19 cellular contexts compared by ENCODE assay signal in genomic region chr5:97923997-97924396, GRCh38.
DNase-seq lines count a peak whose midpoint lies in the region; ATAC-seq and TF ChIP-seq lines count a peak whose summit lies in the region.
"Had no signal": no experiment of that assay in that cellular context is flagged by ENCODE, and none has a peak within 500 bp of the region (broad histone marks: within the 10 kb centered on the region; RNA-seq: fewer than 3 reads in every experiment).

No MANE protein-coding gene starts in this region.

- in situ Hi-C loops in GM13976 (cut with MboI; ENCODE audit: low sequenced_read_pairs, unreplicated experiment): no loop called here

- no peak overlapping the region for H3K27ac Mint-ChIP-seq in activated CD4-positive, alpha-beta memory T cell treated with anti-CD3 and anti-CD28 coated beads for 36 hours
- H3K27ac Mint-ChIP-seq: activated CD4-positive, alpha-beta T cell treated with anti-CD3 and anti-CD28 coated beads for 36 hours; B cell; neural progenitor cell had no signal

- ATAC-seq in GM18867 (IDR thresholded peaks at IDR 0.05; ENCODE audit: unreplicated experiment) (peak; percentile 67), GM21423 (IDR thresholded peaks at IDR 0.05; ENCODE audit: unreplicated experiment) (peak; percentile 63), HG03097 (IDR thresholded peaks at IDR 0.05; ENCODE audit: low FRiP score, unreplicated experiment) (peak; percentile 76)
- ATAC-seq: activated CD4-positive, alpha-beta T cell treated with anti-CD3 and anti-CD28 coated beads for 36 hours; gastrocnemius medialis; left lobe of liver had no signal

- TF ChIP-seq CTCF in GM13976 (IDR thresholded peaks at IDR 0.05; ENCODE audit: borderline replicate concordance, control extremely low read depth, extremely low read depth, insufficient read depth, missing control alignments): no peak

- H3K36me3 Mint-ChIP-seq in activated CD4-positive, alpha-beta memory T cell treated with anti-CD3 and anti-CD28 coated beads for 36 hours: no peaks in the 10 kb centered on the region
- H3K36me3 Mint-ChIP-seq: neural progenitor cell had no signal

- no peak for DNase-seq in GM13976 (ENCODE audit: low spot score)
- DNase-seq in activated CD4-positive, alpha-beta memory T cell treated with anti-CD3 and anti-CD28 coated beads for 36 hours: no peak
- no peak for DNase-seq in NCI-H2107 (lab: John Stamatoyannopoulos, UW)
- DNase-seq in cortex of kidney (lab: John Stamatoyannopoulos, UW): no peak
- DNase-seq: activated CD4-positive, alpha-beta T cell treated with anti-CD3 and anti-CD28 coated beads for 36 hours; activated effector memory CD4-positive, alpha-beta T cell treated with Interleukin-2 at 50 U/mL for 16 hours; Calu3; gastrocnemius medialis; HCEC 1CT; KG1; NCI-H2029 treated with DMSO at 0.1 percent for 48 hours; NCI-H510A treated with DMSO at 0.1 percent for 48 hours; stimulated activated CD4-positive, alpha-beta T cell treated with anti-CD3 and anti-CD28 coated beads, Interleukin-4, amount 100 ng/mL, for 4 hours had no signal

- intact Hi-C loops in activated CD4-positive, alpha-beta memory T cell treated with anti-CD3 and anti-CD28 coated beads for 36 hours (cut with micrococcal nuclease): no loop called here

- no peak overlapping the region for H3K4me3 Mint-ChIP-seq in activated CD4-positive, alpha-beta memory T cell treated with anti-CD3 and anti-CD28 coated beads for 36 hours
- H3K4me3 Mint-ChIP-seq: activated CD4-positive, alpha-beta T cell treated with anti-CD3 and anti-CD28 coated beads for 36 hours; B cell; neural progenitor cell had no signal

- H3K4me1 Mint-ChIP-seq in activated CD4-positive, alpha-beta memory T cell treated with anti-CD3 and anti-CD28 coated beads for 36 hours (ENCODE audit: low read depth): no peaks in the 10 kb centered on the region
- H3K4me1 Mint-ChIP-seq: activated CD4-positive, alpha-beta T cell treated with anti-CD3 and anti-CD28 coated beads for 36 hours; B cell; neural progenitor cell had no signal

- H3K9me3 Mint-ChIP-seq in activated CD4-positive, alpha-beta memory T cell treated with anti-CD3 and anti-CD28 coated beads for 36 hours: no peaks in the 10 kb centered on the region
- H3K9me3 Mint-ChIP-seq: neural progenitor cell had no signal

- CTCF ChIA-PET in activated CD4-positive, alpha-beta memory T cell treated with anti-CD3 and anti-CD28 coated beads for 36 hours (lab: Charles Lee): no interaction called here

- H3K27me3 Mint-ChIP-seq in activated CD4-positive, alpha-beta memory T cell treated with anti-CD3 and anti-CD28 coated beads for 36 hours: no peaks in the 10 kb centered on the region
- H3K27me3 Mint-ChIP-seq: activated CD4-positive, alpha-beta T cell treated with anti-CD3 and anti-CD28 coated beads for 36 hours; B cell had no signal

- POLR2A ChIA-PET in activated CD4-positive, alpha-beta memory T cell treated with anti-CD3 and anti-CD28 coated beads for 36 hours (lab: Charles Lee): no interaction called here
